In genomic region chr6:11096109-11096508, GRCh38 we compare ENCODE assay signal across 9 cellular contexts. TPM values are rescaled to one million over a fixed set of nuclear protein-coding genes. Genes with fewer than 3 reads are reported as not detected.
DNase-seq lines count a peak whose midpoint lies in the region; ATAC-seq and TF ChIP-seq lines count a peak whose summit lies in the region.
"Had no signal": no experiment of that assay in that cellular context is flagged by ENCODE, and none has a peak within 500 bp of the region (broad histone marks: within the 10 kb centered on the region; RNA-seq: fewer than 3 reads in every experiment).

No MANE protein-coding gene starts in this region.

- no peak for TF ChIP-seq CTCF in LNCaP clone FGC (IDR thresholded peaks at IDR 0.05; ENCODE audit: control insufficient read depth, extremely low read depth, insufficient read depth)

- peak overlapping the region; percentile 25 for H3K4me3 ChIP-seq in LNCaP clone FGC (ENCODE audit: low read depth, low read length)

- intact Hi-C loops in sciatic nerve (cut with DNase I) = no loop called here

- no peaks in the 10 kb centered on the region for H3K27me3 Mint-ChIP-seq in activated T-cell treated with anti-CD3 and anti-CD28 coated beads, Interleukin-2, amount 50 U/mL, for 72 hours (ENCODE audit: low read depth)

- no peak for ATAC-seq in activated T-cell treated with anti-CD3 and anti-CD28 coated beads, Interleukin-2, amount 50 U/mL, for 72 hours (replicated peaks in 1 of 2)
- ATAC-seq in sciatic nerve = no peak

- H3K4me1 Mint-ChIP-seq in activated T-cell treated with anti-CD3 and anti-CD28 coated beads, Interleukin-2, amount 50 U/mL, for 72 hours (ENCODE audit: low read depth) = peaks cover 42% of the 10 kb centered on the region

- H3K4me3 Mint-ChIP-seq in activated T-cell treated with anti-CD3 and anti-CD28 coated beads, Interleukin-2, amount 50 U/mL, for 72 hours = peak overlapping the region; percentile 50 to 100

- peak overlapping the region; percentile 81 for H3K27ac Mint-ChIP-seq in activated T-cell treated with anti-CD3 and anti-CD28 coated beads, Interleukin-2, amount 50 U/mL, for 72 hours

- H3K36me3 Mint-ChIP-seq in activated T-cell treated with anti-CD3 and anti-CD28 coated beads, Interleukin-2, amount 50 U/mL, for 72 hours (ENCODE audit: insufficient read depth in 2 of 2) = peaks cover 5 to 9% of the 10 kb centered on the region in 2 donors

- H3K9me3 Mint-ChIP-seq in activated T-cell treated with anti-CD3 and anti-CD28 coated beads, Interleukin-2, amount 50 U/mL, for 72 hours = no peaks in the 10 kb centered on the region

- DNase-seq in DMS53 (lab: John Stamatoyannopoulos, UW) (peak; percentile 6), DMS53 treated with DMSO at 0.1 percent for 48 hours (lab: John Stamatoyannopoulos, UW; ENCODE audit: unreplicated experiment) (no peak), LNCaP clone FGC (ENCODE audit: low read depth) (peak; percentile 52), islet precursor cell (peak; percentile 69), GF-D8 (lab: John Stamatoyannopoulos, UW) (no peak), NCI-H1694 treated with DMSO at 0.1 percent for 48 hours (lab: John Stamatoyannopoulos, UW) (no peak), sciatic nerve (ENCODE audit: low spot score) (no peak)
- peak in 1 of 2 donors; percentile 6 for DNase-seq in activated T-cell treated with anti-CD3 and anti-CD28 coated beads, Interleukin-2, amount 50 U/mL, for 72 hours

RNA-seq across cellular contexts. Expression of gene SMIM13, which starts 2.5 kb away (rescaled TPM):
- 1 to 10 TPM; 9.1 to 9.9 TPM for total RNA-seq in activated T-cell treated with anti-CD3 and anti-CD28 coated beads, Interleukin-2, amount 50 U/mL, for 72 hours
- 17.2 TPM for total RNA-seq in sciatic nerve

RNA-seq across cellular contexts. Expression of gene ERVFRD-1, which starts 15.4 kb away (rescaled TPM):
- total RNA-seq in activated T-cell treated with anti-CD3 and anti-CD28 coated beads, Interleukin-2, amount 50 U/mL, for 72 hours = not detected
- 0.22 TPM for total RNA-seq in sciatic nerve
- total RNA-seq: T-helper 1 cell treated with Interleukin-12 subunit alpha and Interleukin-12 subunit beta and Interleukin-4 antibody, amounts not matched to agents 30 ng/mL and 1 ng/mL, for 36 hours had no signal

RNA-seq across cellular contexts. Expression of gene ELOVL2, which starts 52.0 kb away (rescaled TPM):
- under 1 TPM in 1 of 2 donors, not detected in 1; 0.07 TPM for total RNA-seq in activated T-cell treated with anti-CD3 and anti-CD28 coated beads, Interleukin-2, amount 50 U/mL, for 72 hours
- 2.9 TPM for total RNA-seq in sciatic nerve
- total RNA-seq: T-helper 1 cell treated with Interleukin-12 subunit alpha and Interleukin-12 subunit beta and Interleukin-4 antibody, amounts not matched to agents 30 ng/mL and 1 ng/mL, for 36 hours had no signal

Comparison
In these comparisons a context has a peak if more than half of its experiments do, and no peak if none do; other contexts are left out.
1. DNase-seq: peak in DMS53 (single experiment), LNCaP clone FGC (single experiment) and islet precursor cell (single experiment); none in DMS53 treated with DMSO at 0.1 percent for 48 hours (single experiment), GF-D8 (single experiment), NCI-H1694 treated with DMSO at 0.1 percent for 48 hours (single experiment) and sciatic nerve (single experiment).